ENCODE assay signal across 8 cellular contexts in the genomic region with DNA sequence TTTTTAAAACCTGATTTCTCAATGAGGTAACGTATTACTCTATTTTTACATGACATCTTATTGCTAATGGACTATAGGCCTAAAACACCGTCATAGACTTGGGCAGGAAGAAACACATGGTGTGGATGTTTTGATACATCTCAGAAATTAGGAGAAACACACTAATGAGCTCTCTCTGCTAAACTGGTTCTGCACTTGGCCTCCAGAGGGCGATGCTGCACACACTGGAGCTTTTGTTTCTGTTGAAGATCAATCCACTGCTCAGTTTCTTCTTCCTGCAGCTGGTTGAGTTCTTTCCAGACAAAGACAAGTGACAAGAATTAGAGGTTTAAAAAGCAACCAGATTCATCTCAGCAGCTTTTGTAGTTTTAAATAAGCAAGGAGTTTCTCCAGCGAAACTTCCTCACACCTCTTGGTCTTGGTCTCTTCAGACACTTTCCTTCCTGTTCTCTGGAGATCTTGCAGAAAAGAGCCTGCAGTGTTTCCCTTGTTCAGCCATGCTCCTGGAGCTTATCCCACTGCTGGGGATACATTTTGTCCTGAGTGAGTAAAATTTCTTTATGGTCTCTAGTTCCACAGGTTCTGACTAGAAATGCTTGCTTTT.
DNase-seq lines count a peak whose midpoint lies in the region; ATAC-seq lines count a peak whose summit lies in the region.

No MANE protein-coding gene starts in this region.

- intact Hi-C loops in activated naive CD4-positive, alpha-beta T cell treated with anti-CD3 and anti-CD28 coated beads for 36 hours (cut with micrococcal nuclease): loop anchor here (5.0 kb wide), 1 partner anchor 85 kb away; no protein-coding TSS in a partner anchor

- DNase-seq in C1 segment of cervical spinal cord (lab: John Stamatoyannopoulos, UW) (peak in 9 of 14 donors; percentile 4 to 44 (median 18)), SHP77 treated with DMSO at 0.1 percent for 48 hours (lab: John Stamatoyannopoulos, UW) (peak; percentile 2), hippocampal formation (lab: John Stamatoyannopoulos, UW) (peak; percentile 6 to 40), NCI-H526 treated with DMSO at 0.1 percent for 48 hours (lab: John Stamatoyannopoulos, UW) (no peak)
- DNase-seq in activated naive CD4-positive, alpha-beta T cell treated with anti-CD3 and anti-CD28 coated beads for 36 hours: peak; percentile 89
- peak; percentile 31 to 58 for DNase-seq in stimulated activated CD4-positive, alpha-beta T cell treated with anti-CD3 and anti-CD28 coated beads, Interleukin-15, amount 100 ng/mL, for 1 hour (ENCODE audit: low read depth in 1 of 2, low spot score in 1 of 2)

- CTCF ChIA-PET in activated naive CD4-positive, alpha-beta T cell treated with anti-CD3 and anti-CD28 coated beads for 36 hours (lab: Charles Lee): interaction anchor here (0.7 to 1.9 kb wide), 29 partner anchors 8 to 807 kb away, joined by 3 to 9 read pairs (median 4); no protein-coding TSS in a partner anchor

- peak overlapping the region; percentile 68 for H3K4me3 Mint-ChIP-seq in activated naive CD4-positive, alpha-beta T cell treated with anti-CD3 and anti-CD28 coated beads for 36 hours

- H3K36me3 Mint-ChIP-seq in activated naive CD4-positive, alpha-beta T cell treated with anti-CD3 and anti-CD28 coated beads for 36 hours (ENCODE audit: low read depth): peaks cover 26% of the 10 kb centered on the region

- ATAC-seq in GM21576 (IDR thresholded peaks at IDR 0.05; ENCODE audit: unreplicated experiment) (peak; percentile 64), GM21390 (IDR thresholded peaks at IDR 0.05; ENCODE audit: unreplicated experiment) (no peak)

- H3K27ac Mint-ChIP-seq in activated naive CD4-positive, alpha-beta T cell treated with anti-CD3 and anti-CD28 coated beads for 36 hours: peak overlapping the region; percentile 86

- no peaks in the 10 kb centered on the region for H3K9me3 Mint-ChIP-seq in activated naive CD4-positive, alpha-beta T cell treated with anti-CD3 and anti-CD28 coated beads for 36 hours

- H3K27me3 Mint-ChIP-seq in activated naive CD4-positive, alpha-beta T cell treated with anti-CD3 and anti-CD28 coated beads for 36 hours (ENCODE audit: low read depth): peaks cover 7% of the 10 kb centered on the region

- H3K4me1 Mint-ChIP-seq in activated naive CD4-positive, alpha-beta T cell treated with anti-CD3 and anti-CD28 coated beads for 36 hours (ENCODE audit: low read depth): peaks cover 13% of the 10 kb centered on the region
